In the genomic region with DNA sequence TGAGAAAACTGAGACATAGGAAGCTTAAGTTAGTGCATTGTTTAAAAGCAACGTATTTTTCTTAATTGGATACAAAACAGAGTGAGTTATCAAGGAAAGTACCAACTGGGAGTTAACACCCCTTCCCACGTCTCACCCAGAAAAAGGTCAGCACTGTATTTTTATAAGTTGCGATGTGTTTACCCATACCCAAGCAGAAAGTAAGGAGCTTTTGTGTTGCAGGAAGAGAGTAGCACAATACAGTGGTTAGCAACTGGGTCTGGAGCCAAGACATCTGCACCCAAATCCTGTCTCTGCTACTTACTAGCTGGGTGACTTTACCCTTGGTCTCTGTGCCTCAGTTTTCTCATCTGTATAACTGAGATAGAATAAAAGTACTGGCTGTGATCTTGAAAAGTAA, we compare ENCODE assay signal across 20 cellular contexts.
"Had no signal": no experiment of that assay in that cellular context is flagged by ENCODE, and none has a peak within 500 bp of the region (broad histone marks: within the 10 kb centered on the region; RNA-seq: fewer than 3 reads in every experiment).

No MANE protein-coding gene starts in this region.

- H3K4me3 ChIP-seq: cardiac muscle cell, dorsolateral prefrontal cortex, heart right ventricle, lower lobe of right lung, right atrium auricular region, tibial nerve, uterus had no signal

- DNase-seq: activated B cell treated with CpG ODN at 0.5 μM for 24 hours; activated CD4-positive, alpha-beta T cell treated with anti-CD3 and anti-CD28 coated beads for 48 hours; activated CD8-positive, alpha-beta T cell treated with anti-CD3 and anti-CD28 coated beads for 36 hours; activated gamma-delta T cell treated with Interleukin-2 at 50 U/mL for 16 hours; activated T-cell treated with anti-CD3 and anti-CD28 coated beads, Interleukin-2, amount 50 U/mL, for 48 hours; dorsolateral prefrontal cortex; endodermal cell; erythroblast; heart right ventricle; left colon; lower lobe of right lung; nephron progenitor cell; occipital lobe; stimulated activated CD4-positive, alpha-beta T cell treated with anti-CD3 and anti-CD28 coated beads, Interleukin-15, amount 100 ng/mL, for 24 hours; stimulated activated CD4-positive, alpha-beta T cell treated with anti-CD3 and anti-CD28 coated beads, Interleukin-4, amount 100 ng/mL, for 24 hours; stimulated activated naive CD4-positive, alpha-beta T cell; uterus had no signal

- ATAC-seq: activated CD8-positive, alpha-beta T cell treated with anti-CD3 and anti-CD28 coated beads for 36 hours; heart right ventricle; left colon; lower lobe of right lung had no signal
